In genomic region chr9:133050142-133050541, GRCh38 we compare ENCODE assay signal across 17 cellular contexts. TPM values are rescaled to one million over a fixed set of nuclear protein-coding genes. Genes with fewer than 3 reads are reported as not detected.
A peak's percentile ranks its signal among the peaks of the same experiment; 100 is the strongest.
DNase-seq lines count a peak whose midpoint lies in the region; ATAC-seq and TF ChIP-seq lines count a peak whose summit lies in the region.
"Had no signal": no experiment of that assay in that cellular context is flagged by ENCODE, and none has a peak within 500 bp of the region (broad histone marks: within the 10 kb centered on the region; RNA-seq: fewer than 3 reads in every experiment).

No MANE protein-coding gene starts in this region.

- H3K36me3 Mint-ChIP-seq in chondrocyte (ENCODE audit: low read depth): peaks cover 30% of the 10 kb centered on the region

- no peak for TF ChIP-seq RAD21 in Ishikawa (IDR thresholded peaks at IDR 0.05; ENCODE audit: low read depth)

- peak in 31 of 42 donors; percentile 24 to 80 (median 54) for DNase-seq in head of caudate nucleus
- peak; percentile 58 for DNase-seq in smooth muscle cell of the brain vasculature (ENCODE audit: low read depth, low spot score)
- no peak for DNase-seq in chondrocyte (ENCODE audit: low spot score)
- DNase-seq: HCEC 1CT; mesendoderm; NCI-H524 treated with DMSO at 0.1 percent for 48 hours; stimulated activated naive CD8-positive, alpha-beta T cell treated with anti-CD3 and anti-CD28 coated beads, Interleukin-15, Interleukin-2, amounts not matched to agents 100 U/mL and 50 U/mL, for 24 hours had no signal

- TF ChIP-seq EP300 in Ishikawa (IDR thresholded peaks at IDR 0.05; ENCODE audit: borderline replicate concordance): no peak

- no peak overlapping the region for H3K27ac Mint-ChIP-seq in chondrocyte (ENCODE audit: unreplicated experiment)
- H3K27ac Mint-ChIP-seq: activated T-helper 2 cell treated with anti-CD3 and anti-CD28 coated beads, Interferon-gamma antibody, Interleukin-2, Interleukin-4, amounts not matched to agents 10 μg/mL and 5 μg/mL and 100 μg/mL, durations not matched to agents 14 hours and 24 hours and 36 hours had no signal

- ATAC-seq in HG02642 (IDR thresholded peaks at IDR 0.05; ENCODE audit: poor library complexity, unreplicated experiment): no peak
- no peak for ATAC-seq in GM18505 (IDR thresholded peaks at IDR 0.05; ENCODE audit: unreplicated experiment)
- ATAC-seq: K562; stimulated activated naive CD8-positive, alpha-beta T cell treated with anti-CD3 and anti-CD28 coated beads, Interleukin-15, Interleukin-2, amounts not matched to agents 100 U/mL and 50 U/mL, for 24 hours had no signal

- no peak overlapping the region for H3K4me3 Mint-ChIP-seq in chondrocyte (ENCODE audit: unreplicated experiment)

- no peak for TF ChIP-seq POLR2A in GM18505 (IDR thresholded peaks at IDR 0.05; ENCODE audit: borderline replicate concordance, extremely low read depth, insufficient read depth, insufficient read length)

- peak overlapping the region; percentile 90 for H3K27ac ChIP-seq in angular gyrus (ENCODE audit: low read depth, low read length)
- H3K27ac ChIP-seq: BLaER1 treated with 17β-estradiol and CSF1 and Interleukin-3, amounts not matched to agents 10 nM and 100 nM; neutrophil; vagina; VCaP had no signal

- H3K4me1 Mint-ChIP-seq in chondrocyte (ENCODE audit: low read depth): peaks cover 21% of the 10 kb centered on the region

- intact Hi-C loops in head of caudate nucleus (cut with DNase I): no loop called here

- H3K9me3 Mint-ChIP-seq in chondrocyte (ENCODE audit: low read depth): no peaks in the 10 kb centered on the region
- H3K9me3 Mint-ChIP-seq: activated T-helper 2 cell treated with anti-CD3 and anti-CD28 coated beads, Interferon-gamma antibody, Interleukin-2, Interleukin-4, amounts not matched to agents 10 μg/mL and 5 μg/mL and 100 μg/mL, durations not matched to agents 14 hours and 24 hours and 36 hours had no signal

- no peaks in the 10 kb centered on the region for H3K27me3 Mint-ChIP-seq in chondrocyte (ENCODE audit: low read depth)

- TF ChIP-seq CTCF in chondrocyte (IDR thresholded peaks at IDR 0.05): no peak

TF ChIP-seq in Ishikawa, 13 proteins besides CTCF, POLR2A, EP300 and RAD21:
- TF ChIP-seq MAX (IDR thresholded peaks at IDR 0.05) (no peak), CEBPB (IDR thresholded peaks at IDR 0.05) (no peak), NFIC (IDR thresholded peaks at IDR 0.05) (0 out of 2 replicates have a peak, but pooled peaks have one; percentile 16), ZBTB7A (IDR thresholded peaks at IDR 0.05; ENCODE audit: low read depth) (no peak), EGR1 (IDR thresholded peaks at IDR 0.05) (no peak)

RNA-seq across cellular contexts. Expression of gene CEL, which starts 11.6 kb away (rescaled TPM):
- 0.87 to 1.5 TPM (median 1.1 TPM) in 3 replicates for total RNA-seq in chondrocyte

RNA-seq across cellular contexts. Expression of gene GTF3C5, which starts 19.3 kb away (rescaled TPM):
- 36.5 to 46.3 TPM (median 38.5 TPM) in 3 replicates for total RNA-seq in chondrocyte
